ENCODE assay signal across 18 cellular contexts in the genomic region with DNA sequence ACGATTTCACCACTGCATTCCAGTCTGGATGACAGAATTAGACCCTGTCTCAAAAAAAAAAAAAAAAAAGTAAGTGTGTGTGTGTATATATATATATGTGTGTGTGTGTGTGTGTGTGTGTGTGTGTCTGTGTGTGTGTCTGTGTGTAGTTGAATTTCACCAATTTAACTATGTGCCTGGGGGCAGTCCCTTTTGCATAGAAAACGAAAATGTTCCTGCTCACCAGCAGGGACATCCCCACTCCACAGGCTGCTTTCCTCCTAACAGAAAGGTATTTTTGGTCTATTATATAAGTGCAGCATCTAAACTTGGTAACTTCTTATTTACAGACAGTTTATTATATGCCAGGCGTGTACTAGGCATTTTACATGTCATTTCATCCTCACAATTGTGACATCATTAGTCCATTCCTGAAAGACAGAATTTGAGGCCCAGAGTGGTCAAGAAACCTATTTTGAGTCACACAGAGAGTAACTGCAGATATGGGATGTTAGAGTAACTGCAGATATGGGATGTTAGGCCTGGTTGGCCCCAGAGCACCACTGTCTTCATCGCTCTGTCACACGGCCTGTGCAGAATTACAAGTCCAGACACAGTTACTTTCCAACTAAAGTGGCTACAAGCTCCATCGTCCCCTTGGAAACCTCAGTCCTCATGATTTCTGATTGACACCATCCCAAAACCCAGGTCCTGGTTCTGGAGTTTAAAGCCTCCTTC.
"Had no signal": no experiment of that assay in that cellular context is flagged by ENCODE, and none has a peak within 500 bp of the region (broad histone marks: within the 10 kb centered on the region; RNA-seq: fewer than 3 reads in every experiment).

No MANE protein-coding gene starts in this region.

- H3K27me3 Mint-ChIP-seq: activated CD4-positive, alpha-beta memory T cell treated with anti-CD3 and anti-CD28 coated beads for 36 hours; memory B cell had no signal

- H3K4me3 Mint-ChIP-seq: activated CD4-positive, alpha-beta memory T cell treated with anti-CD3 and anti-CD28 coated beads for 36 hours; memory B cell; nephron had no signal

- H3K4me1 Mint-ChIP-seq: memory B cell, nephron had no signal

- H3K9me3 Mint-ChIP-seq: activated CD4-positive, alpha-beta memory T cell treated with anti-CD3 and anti-CD28 coated beads for 36 hours had no signal

- DNase-seq: activated CD4-positive, alpha-beta memory T cell treated with anti-CD3 and anti-CD28 coated beads for 36 hours; activated CD4-positive, alpha-beta T cell treated with anti-CD3 and anti-CD28 coated beads for 1 hour; activated T-cell treated with anti-CD3 and anti-CD28 coated beads, Interleukin-2, amount 50 U/mL, for 1 hour; anterior cingulate cortex; body of pancreas; cortex of kidney; foreskin fibroblast; left colon; pancreas; small intestine; stimulated activated CD8-positive, alpha-beta memory T cell treated with anti-CD3 and anti-CD28 coated beads, Interleukin-4, amount 100 ng/mL, for 48 hours; stimulated activated naive CD4-positive, alpha-beta T cell; T-helper 9 cell; upper lobe of right lung had no signal

- H3K27ac Mint-ChIP-seq: activated CD4-positive, alpha-beta memory T cell treated with anti-CD3 and anti-CD28 coated beads for 36 hours; memory B cell; nephron had no signal

- ATAC-seq: body of pancreas, left colon, pancreas, sciatic nerve, upper lobe of right lung had no signal

- H3K36me3 Mint-ChIP-seq: activated CD4-positive, alpha-beta memory T cell treated with anti-CD3 and anti-CD28 coated beads for 36 hours; memory B cell had no signal

- H3K4me3 ChIP-seq: body of pancreas, cardiac muscle cell, pancreas, upper lobe of right lung had no signal
